Comparison of ENCODE assay signal across 31 cellular contexts in the genomic region with DNA sequence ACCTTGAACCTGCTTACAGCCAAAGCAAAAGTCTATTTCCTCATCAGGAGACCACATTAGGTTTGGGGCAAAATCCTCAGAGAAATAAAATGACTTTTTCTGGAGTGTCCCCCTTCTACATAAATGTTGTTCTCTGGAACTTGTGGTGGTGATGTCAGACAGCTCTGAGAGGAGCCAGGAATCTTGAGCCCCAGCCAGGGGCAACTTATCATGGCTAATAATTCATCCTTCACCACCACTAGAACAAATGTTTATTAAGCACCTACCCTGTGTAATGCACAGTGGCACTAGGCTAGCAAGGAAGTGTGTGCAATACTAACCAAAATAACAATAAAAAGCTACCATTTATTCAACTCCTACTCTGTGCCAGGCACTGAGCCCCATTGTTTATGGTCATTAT. TPM values are rescaled to one million over a fixed set of nuclear protein-coding genes. Genes with fewer than 3 reads are reported as not detected.
"Had no signal": no experiment of that assay in that cellular context is flagged by ENCODE, and none has a peak within 500 bp of the region (broad histone marks: within the 10 kb centered on the region; RNA-seq: fewer than 3 reads in every experiment).

No MANE protein-coding gene starts in this region.

- H3K9me3 ChIP-seq: esophagus muscularis mucosa, gastrocnemius medialis, heart right ventricle, left ventricle myocardium inferior, lower lobe of right lung, prostate gland, right atrium auricular region, sigmoid colon, spleen, testis, tibial artery had no signal

- H3K27ac ChIP-seq: coronary artery, esophagus muscularis mucosa, gastrocnemius medialis, heart right ventricle, left ventricle myocardium inferior, lower lobe of right lung, prostate gland, right atrium auricular region, sigmoid colon, skin epidermis, spleen, testis, tibial artery had no signal

- H3K4me1 ChIP-seq: esophagus muscularis mucosa, gastrocnemius medialis, lower lobe of right lung, prostate gland, right atrium auricular region, testis, tibial artery had no signal

- DNase-seq: dermis blood vessel endothelial cell; effector memory CD4-positive, alpha-beta T cell; foreskin fibroblast; gastrocnemius medialis; heart right ventricle; hippocampal formation; islet precursor cell; kidney glomerular epithelial cell; left colon; left ventricle myocardium inferior; lower lobe of right lung; naive thymus-derived CD8-positive, alpha-beta T cell; nephron progenitor cell; nucleus accumbens; sigmoid colon; spleen; stimulated activated CD4-positive, alpha-beta T cell treated with anti-CD3 and anti-CD28 coated beads, Interleukin-4, amount 100 ng/mL, for 4 hours; stimulated activated naive CD8-positive, alpha-beta T cell treated with anti-CD3 and anti-CD28 coated beads, Interleukin-15, Interleukin-2, amounts not matched to agents 100 U/mL and 50 U/mL, for 24 hours; substantia nigra; testis; tibial artery had no signal

- H3K27me3 ChIP-seq: esophagus muscularis mucosa, gastrocnemius medialis, right atrium auricular region, sigmoid colon, spleen, testis, tibial artery had no signal

- H3K4me3 ChIP-seq: coronary artery, esophagus muscularis mucosa, gastrocnemius medialis, heart right ventricle, left ventricle myocardium inferior, lower lobe of right lung, prostate gland, right atrium auricular region, sigmoid colon, skin epidermis, spleen, testis, tibial artery had no signal

- H3K36me3 ChIP-seq: esophagus muscularis mucosa, gastrocnemius medialis, heart right ventricle, left ventricle myocardium inferior, lower lobe of right lung, prostate gland, right atrium auricular region, sigmoid colon, spleen, tibial artery had no signal

- FAIRE-seq: endothelial cell of umbilical vein had no signal

RNA-seq across cellular contexts. Expression of a gene that starts 9.0 kb away (rescaled TPM):
- total RNA-seq: dermis blood vessel endothelial cell; endothelial cell of umbilical vein; epithelial cell of proximal tubule; esophagus muscularis mucosa; gastrocnemius medialis; left colon; mesenteric fat pad; naive thymus-derived CD8-positive, alpha-beta T cell; osteocyte; prostate gland; sigmoid colon; spleen; testis; urinary bladder had no signal
